19 cellular contexts compared by ENCODE assay signal in genomic region chr3:59367150-59367549, GRCh38.
DNase-seq lines count a peak whose midpoint lies in the region; ATAC-seq, FAIRE-seq and TF ChIP-seq lines count a peak whose summit lies in the region.
"Had no signal": no experiment of that assay in that cellular context is flagged by ENCODE, and none has a peak within 500 bp of the region (broad histone marks: within the 10 kb centered on the region; RNA-seq: fewer than 3 reads in every experiment).

No MANE protein-coding gene starts in this region.

- H3K4me3 ChIP-seq in astrocyte (ENCODE audit: insufficient read depth, low read depth, low read length) (no peak overlapping the region), mesendoderm (ENCODE audit: low read length) (no peak overlapping the region)
- H3K4me3 ChIP-seq: gastrocnemius medialis, spleen, tibial artery had no signal

- intact Hi-C loops in activated T-helper 2 cell treated with anti-CD3 and anti-CD28 coated beads, Interferon-gamma antibody, Interleukin-2, Interleukin-4, amounts not matched to agents 10 μg/mL and 5 μg/mL and 100 μg/mL, durations not matched to agents 14 hours and 24 hours and 36 hours (cut with micrococcal nuclease): no loop called here

- H3K4me1 ChIP-seq in astrocyte (ENCODE audit: insufficient read depth, low read length): peaks cover 12% of the 10 kb centered on the region
- no peaks in the 10 kb centered on the region for H3K4me1 ChIP-seq in mesendoderm (ENCODE audit: control insufficient read depth, low read depth, low read length)
- H3K4me1 ChIP-seq: BE2C, gastrocnemius medialis, tibial artery had no signal

- no peaks in the 10 kb centered on the region for H3K36me3 ChIP-seq in astrocyte (ENCODE audit: insufficient read depth, low read length)
- H3K36me3 ChIP-seq in mesendoderm (ENCODE audit: control insufficient read depth, insufficient read depth, low read length): no peaks in the 10 kb centered on the region
- H3K36me3 ChIP-seq: BE2C, gastrocnemius medialis, spleen, tibial artery had no signal

- H3K4me1 Mint-ChIP-seq in astrocyte (ENCODE audit: low read depth, unreplicated experiment): peaks cover 17% of the 10 kb centered on the region
- H3K4me1 Mint-ChIP-seq in natural killer cell treated with Interleukin-12 subunit alpha and Interleukin-12 subunit beta and Interleukin-15 and Interleukin-18, amount 100 ng/mL, for 72 hours (ENCODE audit: low read depth in 2 of 2): peaks cover 5% of the 10 kb centered on the region in 2 donors
- peaks cover 21% of the 10 kb centered on the region for H3K4me1 Mint-ChIP-seq in activated T-helper 2 cell treated with anti-CD3 and anti-CD28 coated beads, Interferon-gamma antibody, Interleukin-2, Interleukin-4, amounts not matched to agents 10 μg/mL and 5 μg/mL and 100 μg/mL, durations not matched to agents 14 hours and 24 hours and 36 hours (ENCODE audit: low read depth)

- H3K79me2 ChIP-seq in astrocyte (ENCODE audit: insufficient read depth, low read length) (no peaks in the 10 kb centered on the region), mesendoderm (ENCODE audit: control insufficient read depth, insufficient read depth, low read length) (no peaks in the 10 kb centered on the region)

- H3K9me3 ChIP-seq in astrocyte (ENCODE audit: insufficient read depth, low read depth, low read length): no peaks in the 10 kb centered on the region
- H3K9me3 ChIP-seq: BE2C, gastrocnemius medialis, tibial artery had no signal

- no peak overlapping the region for H2BK5ac ChIP-seq in mesendoderm (ENCODE audit: low read length)

- H3K27ac ChIP-seq in astrocyte (ENCODE audit: low read depth, low read length) (no peak overlapping the region), mesendoderm (ENCODE audit: low read depth, low read length) (no peak overlapping the region)
- H3K27ac ChIP-seq: gastrocnemius medialis, RWPE1, spleen, tibial artery had no signal

- no peak for TF ChIP-seq CTCF in astrocyte (IDR thresholded peaks at IDR 0.05; ENCODE audit: insufficient read depth, low read depth, low read length)

- H3K79me1 ChIP-seq in mesendoderm (ENCODE audit: low read length): no peaks in the 10 kb centered on the region

- FAIRE-seq in GM19239 (lab: Jason Lieb, UNC) (peak; percentile 55), astrocyte (lab: Jason Lieb, UNC) (peak; percentile 29)

- H3K27me3 ChIP-seq in astrocyte (ENCODE audit: insufficient read depth, low read length): no peaks in the 10 kb centered on the region
- no peaks in the 10 kb centered on the region for H3K27me3 ChIP-seq in mesendoderm (ENCODE audit: insufficient read depth, low read length, poor library complexity)
- H3K27me3 ChIP-seq: BE2C, gastrocnemius medialis, spleen, tibial artery had no signal

- no peak overlapping the region for H3K4ac ChIP-seq in mesendoderm (ENCODE audit: low read depth, low read length)

- ATAC-seq in natural killer cell treated with Interleukin-12 subunit alpha and Interleukin-12 subunit beta and Interleukin-15 and Interleukin-18, amount 100 ng/mL, for 72 hours: no peak
- ATAC-seq: activated T-helper 17 cell treated with anti-CD3 and anti-CD28 coated beads, Interleukin-2, amount 50 U/mL, for 72 hours; gastrocnemius medialis; stimulated activated effector memory CD8-positive, alpha-beta T cell treated with anti-CD3 and anti-CD28 coated beads, Interleukin-12 subunit alpha, Interleukin-12 subunit beta, amount 100 ng/mL, for 72 hours; T-cell; WTC11 had no signal

- no peak overlapping the region for H3K18ac ChIP-seq in mesendoderm (ENCODE audit: low read length)

- peaks cover 2% of the 10 kb centered on the region for H3K9me3 Mint-ChIP-seq in astrocyte (ENCODE audit: unreplicated experiment)
- H3K9me3 Mint-ChIP-seq in natural killer cell treated with Interleukin-12 subunit alpha and Interleukin-12 subunit beta and Interleukin-15 and Interleukin-18, amount 100 ng/mL, for 72 hours: no peaks in the 10 kb centered on the region
- H3K9me3 Mint-ChIP-seq in activated T-helper 2 cell treated with anti-CD3 and anti-CD28 coated beads, Interferon-gamma antibody, Interleukin-2, Interleukin-4, amounts not matched to agents 10 μg/mL and 5 μg/mL and 100 μg/mL, durations not matched to agents 14 hours and 24 hours and 36 hours: no peaks in the 10 kb centered on the region
- H3K9me3 Mint-ChIP-seq: activated T-helper 17 cell treated with anti-CD3 and anti-CD28 coated beads, Interleukin-2, amount 50 U/mL, for 72 hours; stimulated activated effector memory CD8-positive, alpha-beta T cell treated with anti-CD3 and anti-CD28 coated beads, Interleukin-12 subunit alpha, Interleukin-12 subunit beta, amount 100 ng/mL, for 72 hours; T-cell had no signal

- no peak overlapping the region for H4K5ac ChIP-seq in mesendoderm (ENCODE audit: low read length)

- no CpG with 5 or more reads among the region's 3 CpGs for WGBS in mesendoderm (ENCODE audit: extremely low coverage, insufficient coverage, low lambda C conversion rate)

- H2AFZ ChIP-seq in astrocyte (ENCODE audit: low read depth, low read length): no peak overlapping the region

- H3K23ac ChIP-seq in mesendoderm (ENCODE audit: low read length): no peak overlapping the region

- no peak overlapping the region for H3K56ac ChIP-seq in mesendoderm (ENCODE audit: low read length)

- H3K4me2 ChIP-seq in astrocyte (ENCODE audit: low read length) (peak overlapping the region; percentile 22), mesendoderm (ENCODE audit: low read length) (no peak overlapping the region)

- H3K9ac ChIP-seq in astrocyte (ENCODE audit: low read length) (no peak overlapping the region), mesendoderm (ENCODE audit: low read length) (no peak overlapping the region)

- no peaks in the 10 kb centered on the region for H3K36me3 Mint-ChIP-seq in astrocyte (ENCODE audit: low read depth, unreplicated experiment)
- no peaks in the 10 kb centered on the region for H3K36me3 Mint-ChIP-seq in natural killer cell treated with Interleukin-12 subunit alpha and Interleukin-12 subunit beta and Interleukin-15 and Interleukin-18, amount 100 ng/mL, for 72 hours
- no peaks in the 10 kb centered on the region for H3K36me3 Mint-ChIP-seq in activated T-helper 2 cell treated with anti-CD3 and anti-CD28 coated beads, Interferon-gamma antibody, Interleukin-2, Interleukin-4, amounts not matched to agents 10 μg/mL and 5 μg/mL and 100 μg/mL, durations not matched to agents 14 hours and 24 hours and 36 hours (ENCODE audit: low read depth)
- H3K36me3 Mint-ChIP-seq: stimulated activated effector memory CD8-positive, alpha-beta T cell treated with anti-CD3 and anti-CD28 coated beads, Interleukin-12 subunit alpha, Interleukin-12 subunit beta, amount 100 ng/mL, for 72 hours; T-cell; WTC11 had no signal

- DNase-seq in GM19239 (ENCODE audit: insufficient read length, low spot score) (no peak), LHCN-M2 (ENCODE audit: low read depth) (peak; percentile 36), astrocyte (ENCODE audit: low read depth) (peak; percentile 78), mesendoderm (peak; percentile 24), AG08395 (ENCODE audit: low spot score) (no peak), NCI-H1105 treated with DMSO at 0.1 percent for 48 hours (lab: John Stamatoyannopoulos, UW) (no peak)
- no peak for DNase-seq in natural killer cell treated with Interleukin-12 subunit alpha and Interleukin-12 subunit beta and Interleukin-15 and Interleukin-18, amount 100 ng/mL, for 72 hours (ENCODE audit: low spot score)
- no peak for DNase-seq in activated T-helper 2 cell treated with anti-CD3 and anti-CD28 coated beads, Interferon-gamma antibody, Interleukin-2, Interleukin-4, amounts not matched to agents 10 μg/mL and 5 μg/mL and 100 μg/mL, durations not matched to agents 14 hours and 24 hours and 36 hours (ENCODE audit: low spot score)
- DNase-seq: BE2C, DMS53, gastrocnemius medialis, NCI-H2081, spleen, T-cell, tibial artery had no signal

- H3K27me3 Mint-ChIP-seq in astrocyte (ENCODE audit: low read depth, unreplicated experiment): no peaks in the 10 kb centered on the region
- peaks cover 0 to 12% of the 10 kb centered on the region in 2 donors for H3K27me3 Mint-ChIP-seq in natural killer cell treated with Interleukin-12 subunit alpha and Interleukin-12 subunit beta and Interleukin-15 and Interleukin-18, amount 100 ng/mL, for 72 hours
- no peaks in the 10 kb centered on the region for H3K27me3 Mint-ChIP-seq in activated T-helper 2 cell treated with anti-CD3 and anti-CD28 coated beads, Interferon-gamma antibody, Interleukin-2, Interleukin-4, amounts not matched to agents 10 μg/mL and 5 μg/mL and 100 μg/mL, durations not matched to agents 14 hours and 24 hours and 36 hours (ENCODE audit: low read depth)
- H3K27me3 Mint-ChIP-seq: T-cell had no signal

- no peak overlapping the region for H2BK120ac ChIP-seq in mesendoderm (ENCODE audit: low read depth, low read length)

- no peak overlapping the region for H3K27ac Mint-ChIP-seq in astrocyte (ENCODE audit: unreplicated experiment)
- no peak overlapping the region for H3K27ac Mint-ChIP-seq in natural killer cell treated with Interleukin-12 subunit alpha and Interleukin-12 subunit beta and Interleukin-15 and Interleukin-18, amount 100 ng/mL, for 72 hours
- no peak overlapping the region for H3K27ac Mint-ChIP-seq in activated T-helper 2 cell treated with anti-CD3 and anti-CD28 coated beads, Interferon-gamma antibody, Interleukin-2, Interleukin-4, amounts not matched to agents 10 μg/mL and 5 μg/mL and 100 μg/mL, durations not matched to agents 14 hours and 24 hours and 36 hours
- H3K27ac Mint-ChIP-seq: activated T-helper 17 cell treated with anti-CD3 and anti-CD28 coated beads, Interleukin-2, amount 50 U/mL, for 72 hours; stimulated activated effector memory CD8-positive, alpha-beta T cell treated with anti-CD3 and anti-CD28 coated beads, Interleukin-12 subunit alpha, Interleukin-12 subunit beta, amount 100 ng/mL, for 72 hours; T-cell; WTC11 had no signal

- no peak overlapping the region for H4K8ac ChIP-seq in mesendoderm (ENCODE audit: low read depth, low read length)

- H2AK5ac ChIP-seq in mesendoderm (ENCODE audit: low read length): no peak overlapping the region

- no peak overlapping the region for H3K4me3 Mint-ChIP-seq in astrocyte (ENCODE audit: unreplicated experiment)
- H3K4me3 Mint-ChIP-seq in natural killer cell treated with Interleukin-12 subunit alpha and Interleukin-12 subunit beta and Interleukin-15 and Interleukin-18, amount 100 ng/mL, for 72 hours: no peak overlapping the region
- H3K4me3 Mint-ChIP-seq in activated T-helper 2 cell treated with anti-CD3 and anti-CD28 coated beads, Interferon-gamma antibody, Interleukin-2, Interleukin-4, amounts not matched to agents 10 μg/mL and 5 μg/mL and 100 μg/mL, durations not matched to agents 14 hours and 24 hours and 36 hours (ENCODE audit: low read depth): no peak overlapping the region
- H3K4me3 Mint-ChIP-seq: activated T-helper 17 cell treated with anti-CD3 and anti-CD28 coated beads, Interleukin-2, amount 50 U/mL, for 72 hours; stimulated activated effector memory CD8-positive, alpha-beta T cell treated with anti-CD3 and anti-CD28 coated beads, Interleukin-12 subunit alpha, Interleukin-12 subunit beta, amount 100 ng/mL, for 72 hours; T-cell; WTC11 had no signal

- H4K20me1 ChIP-seq in astrocyte (ENCODE audit: insufficient read depth, low read length): no peaks in the 10 kb centered on the region

- H2BK15ac ChIP-seq in mesendoderm (replicated peaks; ENCODE audit: low read depth): no peak overlapping the region

Comparison
In these comparisons a context has a peak if more than half of its experiments do, and no peak if none do; other contexts are left out.
1. DNase-seq: peak in LHCN-M2 (single experiment), astrocyte (single experiment) and mesendoderm (single experiment); none in GM19239 (single experiment), AG08395 (single experiment), natural killer cell treated with Interleukin-12 subunit alpha and Interleukin-12 subunit beta and Interleukin-15 and Interleukin-18, amount 100 ng/mL, for 72 hours (single experiment), activated T-helper 2 cell treated with anti-CD3 and anti-CD28 coated beads, Interferon-gamma antibody, Interleukin-2, Interleukin-4, amounts not matched to agents 10 μg/mL and 5 μg/mL and 100 μg/mL, durations not matched to agents 14 hours and 24 hours and 36 hours (single experiment) and NCI-H1105 treated with DMSO at 0.1 percent for 48 hours (single experiment).